In the genomic region with DNA sequence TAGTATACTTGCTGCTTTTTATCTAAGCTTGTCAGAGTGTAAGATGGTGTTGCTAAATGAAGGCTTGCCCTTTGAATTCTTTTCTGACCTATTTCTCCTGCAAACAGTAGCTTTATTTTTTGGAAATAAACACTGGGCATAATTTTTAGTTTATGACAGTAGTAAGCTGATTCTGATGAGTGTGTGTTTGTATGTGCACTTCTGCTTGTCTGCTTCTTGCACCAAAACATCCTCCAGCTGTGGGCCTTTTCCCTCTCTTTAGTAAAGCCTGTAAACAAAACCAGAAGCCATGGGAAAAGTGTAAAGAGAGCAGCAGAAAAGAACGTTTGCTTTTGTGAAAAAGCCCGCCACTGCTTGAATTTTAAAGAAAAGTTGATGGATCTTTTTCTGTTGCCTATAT, we compare ENCODE assay signal across 12 cellular contexts. TPM values are rescaled to one million over a fixed set of nuclear protein-coding genes. Genes with fewer than 3 reads are reported as not detected.
DNase-seq lines count a peak whose midpoint lies in the region; ATAC-seq, FAIRE-seq and TF ChIP-seq lines count a peak whose summit lies in the region.
"Had no signal": no experiment of that assay in that cellular context is flagged by ENCODE, and none has a peak within 500 bp of the region (broad histone marks: within the 10 kb centered on the region; RNA-seq: fewer than 3 reads in every experiment).

No MANE protein-coding gene starts in this region.

- RAD21 ChIA-PET in GM12878 (lab: Charles Lee; ENCODE audit: unreplicated experiment), result no interaction called here

- peaks cover 22% of the 10 kb centered on the region for H3K36me3 Mint-ChIP-seq in GM23338 (ENCODE audit: low read depth)
- H3K36me3 Mint-ChIP-seq: stimulated activated effector memory CD8-positive, alpha-beta T cell treated with anti-CD3 and anti-CD28 coated beads, Interleukin-12 subunit alpha, Interleukin-12 subunit beta, amount 100 ng/mL, for 72 hours had no signal

- CTCF ChIA-PET in GM12878 (lab: Yijun Ruan, JAX), result interaction anchor here (1.2 to 1.7 kb wide), 3 partner anchors 32 to 154 kb away, joined by 3 to 8 read pairs (median 5); no protein-coding TSS in a partner anchor

- H3K27ac ChIP-seq in GM23338 (ENCODE audit: low read depth), result peak overlapping the region; percentile 77
- H3K27ac ChIP-seq in GM12878 (ENCODE audit: control insufficient read depth, insufficient read depth), result no peak overlapping the region
- peak overlapping the region; percentile 93 for H3K27ac ChIP-seq in layer of hippocampus (ENCODE audit: low read depth, low read length)
- peak overlapping the region; percentile 97 for H3K27ac ChIP-seq in skeletal muscle tissue (ENCODE audit: low read depth, low read length)

- H3K4me3 Mint-ChIP-seq in GM23338, result no peak overlapping the region
- H3K4me3 Mint-ChIP-seq: stimulated activated effector memory CD8-positive, alpha-beta T cell treated with anti-CD3 and anti-CD28 coated beads, Interleukin-12 subunit alpha, Interleukin-12 subunit beta, amount 100 ng/mL, for 72 hours had no signal

- H3K27me3 Mint-ChIP-seq in GM23338 (ENCODE audit: insufficient read depth, low read depth, poor library complexity), result peaks cover 5% of the 10 kb centered on the region

- no peak for TF ChIP-seq RAD21 in GM12878 (IDR thresholded peaks at IDR 0.05; ENCODE audit: insufficient read depth, low read depth, low read length)

- intact Hi-C loops in GM12878 (cut with micrococcal nuclease; ENCODE audit: unreplicated experiment), result no loop called here

- TF ChIP-seq CTCF in GM23338 (conservative IDR thresholded peaks at IDR 0.05; ENCODE audit: low read depth in 2 of 2), result no peak
- no peak for TF ChIP-seq CTCF in GM12878 (IDR thresholded peaks at IDR 0.05 in 2 of 3, conservative IDR thresholded peaks at IDR 0.05 in 1 of 3; ENCODE audit: control insufficient read depth in 2 of 3, extremely low read depth in 1 of 3, insufficient read depth in 1 of 3, low read depth in 3 of 3, low read length in 3 of 3)

- no peak overlapping the region for H2AFZ ChIP-seq in GM23338
- H2AFZ ChIP-seq in GM12878 (ENCODE audit: control insufficient read depth, low read depth, low read length), result peak overlapping the region; percentile 93

- H4K20me1 ChIP-seq in GM23338 (replicated peaks; ENCODE audit: insufficient read depth) (no peaks in the 10 kb centered on the region), GM12878 (ENCODE audit: control insufficient read depth, insufficient read depth) (no peaks in the 10 kb centered on the region)

- peaks cover 6% of the 10 kb centered on the region; the same call in 1 of the 3 replicates for H3K9me3 Mint-ChIP-seq in GM23338
- H3K9me3 Mint-ChIP-seq: stimulated activated effector memory CD8-positive, alpha-beta T cell treated with anti-CD3 and anti-CD28 coated beads, Interleukin-12 subunit alpha, Interleukin-12 subunit beta, amount 100 ng/mL, for 72 hours had no signal

- ATAC-seq in GM23338 (no peak), GM12878 (no peak), GM21360 (IDR thresholded peaks at IDR 0.05; ENCODE audit: unreplicated experiment) (no peak), GM21529 (IDR thresholded peaks at IDR 0.05; ENCODE audit: unreplicated experiment) (no peak)
- ATAC-seq: stimulated activated effector memory CD8-positive, alpha-beta T cell treated with anti-CD3 and anti-CD28 coated beads, Interleukin-12 subunit alpha, Interleukin-12 subunit beta, amount 100 ng/mL, for 72 hours had no signal

- SMC1A ChIA-PET in GM12878 (lab: Charles Lee; ENCODE audit: uncharacterized antibody, unreplicated experiment), result interaction anchor here (1.3 to 2.1 kb wide), 3 partner anchors 14 to 32 kb away, joined by 4 to 6 read pairs (median 4); no protein-coding TSS in a partner anchor

- no peaks in the 10 kb centered on the region for H3K9me2 ChIP-seq in GM23338 (ENCODE audit: insufficient read depth)

- in situ Hi-C loops in GM12878 (cut with MboI) (no loop called here), ACHN (cut with HindIII; ENCODE audit: low pct_ligation_motif_present, low pct_unique_long_range_greater_than_20kb, low sequenced_read_pairs) (no loop called here)

- no peak for TF ChIP-seq EP300 in GM12878 (IDR thresholded peaks at IDR 0.05; ENCODE audit: borderline replicate concordance in 1 of 2, control insufficient read depth in 1 of 2, low read depth in 2 of 2, low read length in 2 of 2)

- POLR2A ChIA-PET in GM12878 (lab: Charles Lee), result no interaction called here

- BruUV-seq in GM12878 (replicated peaks; lab: Mats Ljungman, UMichigan), result no TSS peak

- H3K4me1 Mint-ChIP-seq in GM23338, result peaks cover 29% of the 10 kb centered on the region
- H3K4me1 Mint-ChIP-seq: stimulated activated effector memory CD8-positive, alpha-beta T cell treated with anti-CD3 and anti-CD28 coated beads, Interleukin-12 subunit alpha, Interleukin-12 subunit beta, amount 100 ng/mL, for 72 hours had no signal

- H3K9me3 ChIP-seq in GM12878 (replicated peaks; ENCODE audit: control insufficient read depth, insufficient read depth, low read length) (no peaks in the 10 kb centered on the region; the same call in 2 of the 3 replicates), skeletal muscle tissue (ENCODE audit: control insufficient read depth in 3 of 3, low read length in 3 of 3) (no peaks in the 10 kb centered on the region)
- H3K9me3 ChIP-seq: right lobe of liver had no signal

- no peaks in the 10 kb centered on the region for H3F3A ChIP-seq in GM23338 (replicated peaks; ENCODE audit: low read depth)

- H3K27me3 ChIP-seq in GM23338 (ENCODE audit: insufficient read depth) (no peaks in the 10 kb centered on the region), GM12878 (replicated peaks in 1 of 2; ENCODE audit: control insufficient read depth in 2 of 2, insufficient read depth in 2 of 2, low read length in 1 of 2) (no peaks in the 10 kb centered on the region), layer of hippocampus (ENCODE audit: control insufficient read depth, insufficient read depth, low read length) (no peaks in the 10 kb centered on the region), skeletal muscle tissue (ENCODE audit: control insufficient read depth in 3 of 3, insufficient read depth in 3 of 3, low read length in 3 of 3) (no peaks in the 10 kb centered on the region)
- H3K27me3 ChIP-seq: right lobe of liver had no signal

- TF ChIP-seq POLR2A in GM12878 (IDR thresholded peaks at IDR 0.05; ENCODE audit: low read depth, low read length), result no peak

- H3K79me2 ChIP-seq in GM23338 (replicated peaks; ENCODE audit: insufficient read depth), result peaks cover 61% of the 10 kb centered on the region
- no peaks in the 10 kb centered on the region for H3K79me2 ChIP-seq in GM12878 (ENCODE audit: control insufficient read depth, insufficient read depth, low read length)

- H3K9ac ChIP-seq in GM12878 (ENCODE audit: control insufficient read depth, insufficient read depth, low read length) (peak overlapping the region; percentile 54), skeletal muscle tissue (ENCODE audit: low read depth in 1 of 3, low read length in 3 of 3) (peak overlapping the region; percentile 83 to 90 (median 84))

- H3K4me3 ChIP-seq in GM23338 (no peak overlapping the region), GM12878 (no peak overlapping the region), skeletal muscle tissue (ENCODE audit: low read length in 3 of 3) (peak overlapping the region; percentile 52 to 84 (median 76))
- H3K4me3 ChIP-seq: right lobe of liver had no signal

- no peak for FAIRE-seq in GM12878 (lab: Jason Lieb, UNC)

- H3K4me1 ChIP-seq in GM23338 (ENCODE audit: insufficient read depth) (peaks cover 17% of the 10 kb centered on the region), GM12878 (ENCODE audit: control insufficient read depth, insufficient read depth, low read length) (peaks cover 13% of the 10 kb centered on the region), skeletal muscle tissue (ENCODE audit: control insufficient read depth in 3 of 3, insufficient read depth in 3 of 3, low read length in 3 of 3) (peaks cover 26 to 63% (median 36%) of the 10 kb centered on the region in 3 donors)

- 62% methylated on average over 2 of the region's 2 CpGs for WGBS in GM12878 (ENCODE audit: insufficient coverage, insufficient replicate concordance, low lambda C conversion rate, missing lambda C conversion rate)

- peak overlapping the region; percentile 48 for H3K4me2 ChIP-seq in GM23338
- H3K4me2 ChIP-seq in GM12878 (ENCODE audit: control insufficient read depth, insufficient read depth), result 0 out of 2 replicates have a peak overlapping the region, but pooled peaks have one; percentile 74

- peak overlapping the region; percentile 89; the same call in 1 of the 2 replicates for H3K27ac Mint-ChIP-seq in GM23338
- H3K27ac Mint-ChIP-seq: stimulated activated effector memory CD8-positive, alpha-beta T cell treated with anti-CD3 and anti-CD28 coated beads, Interleukin-12 subunit alpha, Interleukin-12 subunit beta, amount 100 ng/mL, for 72 hours had no signal

- H3K36me3 ChIP-seq in GM23338 (ENCODE audit: insufficient read depth), result no peaks in the 10 kb centered on the region
- H3K36me3 ChIP-seq in GM12878 (ENCODE audit: control insufficient read depth in 2 of 2, insufficient read depth in 2 of 2, low read length in 1 of 2), result no peaks in the 10 kb centered on the region
- H3K36me3 ChIP-seq in skeletal muscle tissue (ENCODE audit: control insufficient read depth in 3 of 3, insufficient read depth in 3 of 3, low read length in 3 of 3), result no peaks in the 10 kb centered on the region
- H3K36me3 ChIP-seq: right lobe of liver had no signal

- no peak for DNase-seq in GM23338 (ENCODE audit: low spot score)
- no peak for DNase-seq in GM12878 (ENCODE audit: low read depth, low spot score)
- DNase-seq in stimulated activated CD4-positive, alpha-beta T cell treated with anti-CD3 and anti-CD28 coated beads, Interleukin-4, amount 100 ng/mL, for 24 hours, result no peak
- DNase-seq in ACHN, result no peak
- DNase-seq: effector CD8-positive, alpha-beta T cell; SIG-M5 had no signal

RNA-seq across cellular contexts. Expression of gene SCHIP1, which starts 12.6 kb away (rescaled TPM):
- total RNA-seq in GM23338 (2014; rRNA removed; shearing (Covaris generic)), result 12.2 and 17.3 TPM in 2 replicates
- 9.5 and 17.1 TPM in 2 replicates for polyA plus RNA-seq in GM23338 (2016; fragmentation: Nextera tagmentation; extraction: Ambion mirVana)
- total RNA-seq in GM12878 (2013; cell fraction: nucleolus; rRNA removed), result 0.17 TPM in 1 of 2 replicates, not detected in the other
- 0.98 and 1.4 TPM in 2 replicates for total RNA-seq in GM12878 (2014; rRNA removed)
- total RNA-seq in GM12878 (2014; rRNA removed; fragmentation: Illumina TruSeq; extraction: Trizol), result 1.4 and 1.6 TPM in 2 replicates
- total RNA-seq in GM12878 (2021), result 0.27 and 1.5 TPM in 2 replicates
- polyA plus RNA-seq in GM12878 (2011; ENCODE audit: low read depth), result not detected
- 0.10 TPM in 1 of 2 replicates, not detected in the other for polyA plus RNA-seq in GM12878 (2011; rRNA removed)
- polyA plus RNA-seq in GM12878 (2011; cell fraction: cytosol; rRNA removed), result 0.05 and 0.07 TPM in 2 replicates
- 0.10 and 0.39 TPM in 2 replicates for polyA plus RNA-seq in GM12878 (2011; cell fraction: nucleus; rRNA removed)
- 0.25 TPM in 1 of 2 replicates, not detected in the other for polyA plus RNA-seq in GM12878 (2012)
- polyA plus RNA-seq in GM12878 (2014; fragmentation: Illumina TruSeq; extraction: Trizol), result 1.7 and 2.8 TPM in 2 replicates
- 1 to 10 TPM; 1.2 to 2.8 TPM for polyA plus RNA-seq in GM12878 (2014; fragmentation: Nextera tagmentation; extraction: Ambion mirVana)
- polyA plus RNA-seq in GM12878 (2014; rRNA removed), result 1.1 and 1.2 TPM in 2 replicates
- polyA plus RNA-seq in GM12878 (2016; fragmentation: Nextera tagmentation; extraction: Ambion mirVana), result 1 to 10 TPM in 1 of 2 experiments, under 1 TPM in 1; 0.84 to 2.1 TPM
- 0.05 and 0.07 TPM in 2 replicates for polyA minus RNA-seq in GM12878 (2011; rRNA and poly(A)+ RNA removed)
- not detected in 2 replicates for polyA minus RNA-seq in GM12878 (2011; cell fraction: cytosol; rRNA and poly(A)+ RNA removed)
- polyA minus RNA-seq in GM12878 (2011; cell fraction: nucleus; rRNA and poly(A)+ RNA removed), result 0.36 TPM in 1 of 2 replicates, not detected in the other
- total RNA-seq in skeletal muscle tissue, result 11.0 TPM

Comparison
In these comparisons a context has a peak if more than half of its experiments do, and no peak if none do; other contexts are left out.
1. H3K4me3 ChIP-seq: peak in skeletal muscle tissue (3 of 3); none in GM23338 (single experiment) and GM12878 (single experiment).